In the genomic region with DNA sequence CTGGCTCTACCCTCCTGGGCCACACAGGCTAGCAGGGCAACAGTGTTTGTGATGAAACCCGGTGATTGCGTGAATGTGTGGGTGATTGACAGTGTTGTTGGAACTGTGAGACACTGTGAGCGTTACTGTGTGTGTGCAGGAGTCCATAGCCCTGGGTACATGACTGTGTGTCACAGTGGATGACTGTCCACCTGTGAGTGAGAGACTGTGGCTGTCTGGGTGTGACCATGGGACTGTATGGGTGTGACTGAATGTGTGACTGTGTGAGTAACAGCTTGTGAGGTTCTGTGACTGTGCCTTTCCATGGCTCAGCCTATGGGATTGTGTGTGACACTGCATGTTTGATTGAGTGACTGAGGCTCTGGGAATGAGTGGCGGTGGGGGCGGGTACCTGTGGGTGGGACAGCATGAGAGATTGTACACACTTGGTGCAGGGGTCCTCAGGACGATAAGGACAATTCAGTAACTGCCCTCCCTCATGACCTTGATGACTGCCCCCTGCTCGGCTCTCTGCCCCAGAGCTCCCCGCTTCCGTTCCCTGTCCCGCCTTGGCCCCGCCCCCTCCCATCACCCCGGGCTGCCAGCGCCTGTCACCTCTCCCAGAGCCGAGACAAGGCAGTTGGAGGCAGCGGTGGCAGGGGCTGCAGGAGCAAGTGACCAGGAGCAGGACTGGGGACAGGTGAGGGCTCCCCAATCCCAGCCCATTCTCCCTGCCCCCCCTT, we compare ENCODE assay signal across 8 cellular contexts. TPM values are rescaled to one million over a fixed set of nuclear protein-coding genes. Genes with fewer than 3 reads are reported as not detected.
DNase-seq lines count a peak whose midpoint lies in the region; ATAC-seq and TF ChIP-seq lines count a peak whose summit lies in the region.

GIPR (plus strand) TSS at position 602 of the 722 bp plus-strand sequence. CDS start 1,300 bp downstream, outside the sequence.

- H3K9me3 ChIP-seq in Caco-2 (no peaks in the 10 kb centered on the region), iPS-20b (ENCODE audit: insufficient read depth, low read depth, low read length) (no peaks in the 10 kb centered on the region)

- POLR2A ChIA-PET in Caco-2 (lab: Charles Lee): interaction anchor here (0.7 to 0.9 kb wide), 2 partner anchors 10 to 12 kb away, joined by 3 to 9 read pairs; no protein-coding TSS in a partner anchor

- CTCF ChIA-PET in Caco-2 (lab: Charles Lee): interaction anchor here (0.5 to 2.7 kb wide), 6 partner anchors 8 to 49 kb away, joined by 4 to 14 read pairs (median 8); partner anchors contain the start of genes QPCTL and SNRPD2

- peaks cover 11% of the 10 kb centered on the region for H3K36me3 Mint-ChIP-seq in Caco-2 (ENCODE audit: insufficient read depth, unreplicated experiment)

- H3K4me1 Mint-ChIP-seq in Caco-2 (ENCODE audit: low read depth, unreplicated experiment): peaks cover 8% of the 10 kb centered on the region

- in situ Hi-C loops in G401 (cut with HindIII; ENCODE audit: low sequenced_read_pairs): no loop called here

- TF ChIP-seq CTCF in Caco-2 (IDR thresholded peaks at IDR 0.05; ENCODE audit: insufficient read depth in 1 of 2, low read depth in 1 of 2, low read length in 1 of 2, severe bottlenecking in 1 of 2, unreplicated experiment in 1 of 2): no peak

- BruUV-seq in Caco-2 (replicated peaks; lab: Mats Ljungman, UMichigan): no TSS peak

- intact Hi-C loops in Caco-2 (cut with micrococcal nuclease; ENCODE audit: unreplicated experiment): no loop called here

- DNase-seq in Caco-2: peak; percentile 73 to 76
- peak; percentile 76 for DNase-seq in HT-29 (ENCODE audit: low spot score)
- DNase-seq in T follicular helper cell (ENCODE audit: low read depth): peak; percentile 34
- DNase-seq in amniotic epithelial cell (ENCODE audit: low read depth): peak; percentile 30
- DNase-seq in stimulated activated CD4-positive, alpha-beta T cell treated with anti-CD3 and anti-CD28 coated beads, Interleukin-1b, Interleukin-23, amount 100 ng/mL, for 24 hours (ENCODE audit: low read depth in 4 of 4, low spot score in 1 of 4): peak in 3 of 4 experiments; percentile 40 to 63 (median 41)
- DNase-seq in G401 (ENCODE audit: low spot score): no peak

- no peaks in the 10 kb centered on the region for H3K4me1 ChIP-seq in Caco-2
- H3K4me1 ChIP-seq in iPS-20b (ENCODE audit: insufficient read depth, low read length): peaks cover 10% of the 10 kb centered on the region; the same call in 1 of the 2 replicates

- H3K9me3 Mint-ChIP-seq in Caco-2 (ENCODE audit: unreplicated experiment): no peaks in the 10 kb centered on the region

- H3K27ac Mint-ChIP-seq in Caco-2 (ENCODE audit: unreplicated experiment): peak within 1 kb of the TSS; percentile 56

- peak within 1 kb of the TSS; percentile 85 for H3K4me3 Mint-ChIP-seq in Caco-2 (ENCODE audit: unreplicated experiment)

- H3K4me3 ChIP-seq in Caco-2 (ENCODE audit: low read depth, low read length) (peak within 1 kb of the TSS; percentile 59), iPS-20b (ENCODE audit: low read length) (peak within 1 kb of the TSS; percentile 66)

- H3K27ac ChIP-seq in iPS-20b (ENCODE audit: low read length): no peak within 1 kb of the TSS

- no peak within 1 kb of the TSS for H3K9ac ChIP-seq in iPS-20b (ENCODE audit: low read depth, low read length)

- H3K36me3 ChIP-seq in Caco-2 (ENCODE audit: control insufficient read depth, insufficient read depth, low read length): no peaks in the 10 kb centered on the region
- H3K36me3 ChIP-seq in iPS-20b (ENCODE audit: insufficient read depth, low read depth, low read length): no peaks in the 10 kb centered on the region

- H3K27me3 ChIP-seq in Caco-2 (replicated peaks; ENCODE audit: control insufficient read depth, insufficient read depth, low read length) (no peaks in the 10 kb centered on the region), iPS-20b (ENCODE audit: insufficient read depth, low read length) (peaks cover 45% of the 10 kb centered on the region)

- H3K27me3 Mint-ChIP-seq in Caco-2 (ENCODE audit: insufficient read depth, unreplicated experiment): no peaks in the 10 kb centered on the region

- ATAC-seq in HG02884 (IDR thresholded peaks at IDR 0.05; ENCODE audit: unreplicated experiment): no peak

RNA-seq across cellular contexts. Expression of gene GIPR, which starts in this region (rescaled TPM):
- 2.6 and 4.6 TPM in 2 replicates for total RNA-seq in Caco-2 (2022)
- 4.3 and 5.1 TPM in 2 replicates for total RNA-seq in HT-29 (2014; rRNA removed; shearing (Covaris generic))
- total RNA-seq in G401 (2014; rRNA removed; shearing (Covaris generic)): 4.2 and 8.0 TPM in 2 replicates
